ENCODE assay signal across 20 cellular contexts in the genomic region with DNA sequence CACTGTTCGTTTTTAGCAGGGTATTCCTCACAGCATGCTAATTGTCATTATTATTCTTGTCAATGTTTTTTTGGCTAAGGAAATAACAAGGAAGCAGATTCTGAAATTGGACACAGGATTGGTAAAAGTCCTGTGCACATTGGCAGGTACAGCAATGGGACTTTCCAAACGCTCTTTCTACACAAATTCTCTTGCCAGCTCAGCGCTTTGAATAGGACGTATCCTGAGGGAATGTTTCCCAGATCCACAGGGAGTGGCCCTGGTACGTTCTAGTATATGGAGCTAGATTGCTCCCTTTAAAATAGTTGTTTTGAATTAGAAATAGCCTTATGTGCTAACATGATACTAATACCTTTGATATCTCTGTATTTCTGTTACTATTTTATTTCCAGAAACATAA.
"Had no signal": no experiment of that assay in that cellular context is flagged by ENCODE, and none has a peak within 500 bp of the region (broad histone marks: within the 10 kb centered on the region; RNA-seq: fewer than 3 reads in every experiment).

No MANE protein-coding gene starts in this region.

- H3K36me3 ChIP-seq: esophagus muscularis mucosa, gastroesophageal sphincter, lower lobe of right lung, sigmoid colon, thoracic aorta, vagina had no signal

- H3K4me1 ChIP-seq: gastroesophageal sphincter, lower lobe of right lung had no signal

- H3K27ac ChIP-seq: esophagus muscularis mucosa, gastroesophageal sphincter, lower lobe of right lung, sigmoid colon, thoracic aorta, vagina had no signal

- H3K4me3 ChIP-seq: esophagus muscularis mucosa, gastroesophageal sphincter, lower lobe of right lung, sigmoid colon, thoracic aorta, vagina had no signal

- FAIRE-seq: kidney, small intestine had no signal

- H3K9me3 ChIP-seq: esophagus muscularis mucosa, gastroesophageal sphincter, lower lobe of right lung, sigmoid colon, thoracic aorta, vagina had no signal

- H3K27me3 ChIP-seq: esophagus muscularis mucosa, gastroesophageal sphincter, sigmoid colon, vagina had no signal

- DNase-seq: activated CD4-positive, alpha-beta T cell treated with anti-CD3 and anti-CD28 coated beads for 36 hours; activated CD4-positive, CD25-positive, alpha-beta regulatory T cell; activated CD8-positive, alpha-beta T cell treated with anti-CD3 and anti-CD28 coated beads, Interleukin-2, amount 10 ng/mL, durations not matched to agents 7 days and 5 days; activated T-cell treated with anti-CD3 and anti-CD28 coated beads, Interleukin-2, amount 50 U/mL, for 48 hours; cortex of kidney; endodermal cell; hippocampal formation; kidney; lower lobe of right lung; sigmoid colon; small intestine; stimulated activated CD4-positive, alpha-beta T cell treated with anti-CD3 and anti-CD28 coated beads, Interleukin-4, amount 100 ng/mL, for 24 hours; trophoblast cell had no signal

- ATAC-seq: activated CD4-positive, alpha-beta T cell treated with anti-CD3 and anti-CD28 coated beads for 36 hours; activated CD8-positive, alpha-beta memory T cell treated with anti-CD3 and anti-CD28 coated beads, Interleukin-2, amount 10 ng/mL, durations not matched to agents 7 days and 5 days; activated CD8-positive, alpha-beta T cell treated with anti-CD3 and anti-CD28 coated beads, Interleukin-2, amount 10 ng/mL, durations not matched to agents 7 days and 5 days; activated naive CD4-positive, alpha-beta T cell treated with anti-CD3 and anti-CD28 coated beads, Interleukin-2, amount 50 U/mL, for 72 hours; gastroesophageal sphincter; lower lobe of right lung; stimulated activated effector memory CD8-positive, alpha-beta T cell treated with anti-CD3 and anti-CD28 coated beads, Interleukin-12 subunit alpha, Interleukin-12 subunit beta, amount 100 ng/mL, for 72 hours had no signal
